ENCODE assay signal across 8 cellular contexts in the genomic region with DNA sequence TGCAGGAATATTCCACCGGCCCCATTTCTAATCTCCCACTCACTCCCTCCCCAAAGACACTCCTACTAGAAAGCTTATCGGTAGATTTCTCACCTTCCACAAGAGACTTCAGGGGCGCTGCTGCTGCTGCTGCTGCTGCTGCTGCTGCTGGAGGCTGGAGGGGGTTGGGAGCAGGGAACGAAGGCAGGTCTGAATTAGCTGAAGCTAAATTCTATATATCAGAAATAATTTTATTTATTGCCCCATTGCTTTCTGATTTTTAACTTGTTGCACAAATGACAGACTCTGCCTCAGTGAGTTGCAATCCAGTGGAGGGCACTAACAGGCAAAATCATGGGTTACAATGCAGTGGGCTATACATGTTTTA. TPM values are rescaled to one million over a fixed set of nuclear protein-coding genes. Genes with fewer than 3 reads are reported as not detected.
A peak's percentile ranks its signal among the peaks of the same experiment; 100 is the strongest.
DNase-seq lines count a peak whose midpoint lies in the region; ATAC-seq and TF ChIP-seq lines count a peak whose summit lies in the region.

No MANE protein-coding gene starts in this region.

- no peak overlapping the region for H3K27ac Mint-ChIP-seq in stimulated activated effector memory CD8-positive, alpha-beta T cell treated with anti-CD3 and anti-CD28 coated beads, Interleukin-12 subunit alpha, Interleukin-12 subunit beta, amount 100 ng/mL, for 72 hours

- H3K9me3 Mint-ChIP-seq in stimulated activated effector memory CD8-positive, alpha-beta T cell treated with anti-CD3 and anti-CD28 coated beads, Interleukin-12 subunit alpha, Interleukin-12 subunit beta, amount 100 ng/mL, for 72 hours: no peaks in the 10 kb centered on the region

- DNase-seq in GM12864 (ENCODE audit: low read depth): no peak
- DNase-seq in NCI-H2171 (lab: John Stamatoyannopoulos, UW): peak; percentile 60
- no peak for DNase-seq in astrocyte of the cerebellum (ENCODE audit: low read depth)
- DNase-seq in iPS-NIHi7 (ENCODE audit: extremely low spot score): peak; percentile 37
- peak in 1 of 2 donors; percentile 49 for DNase-seq in stimulated activated effector memory CD8-positive, alpha-beta T cell treated with anti-CD3 and anti-CD28 coated beads, Interleukin-12 subunit alpha, Interleukin-12 subunit beta, amount 100 ng/mL, for 72 hours (ENCODE audit: low spot score in 2 of 2)
- no peak for DNase-seq in ureter (ENCODE audit: low spot score)

- no peaks in the 10 kb centered on the region for H3K4me1 Mint-ChIP-seq in stimulated activated effector memory CD8-positive, alpha-beta T cell treated with anti-CD3 and anti-CD28 coated beads, Interleukin-12 subunit alpha, Interleukin-12 subunit beta, amount 100 ng/mL, for 72 hours

- ATAC-seq in HG02588 (IDR thresholded peaks at IDR 0.05; ENCODE audit: unreplicated experiment) (peak; percentile 7), HG03097 (IDR thresholded peaks at IDR 0.05; ENCODE audit: low FRiP score, unreplicated experiment) (no peak)
- no peak for ATAC-seq in stimulated activated effector memory CD8-positive, alpha-beta T cell treated with anti-CD3 and anti-CD28 coated beads, Interleukin-12 subunit alpha, Interleukin-12 subunit beta, amount 100 ng/mL, for 72 hours

- peak overlapping the region; percentile 72 for H3K4me3 ChIP-seq in GM12864 (ENCODE audit: low read depth, low read length)
- peak overlapping the region; percentile 54 for H3K4me3 ChIP-seq in astrocyte of the cerebellum (ENCODE audit: low read depth, low read length)

- H3K4me3 Mint-ChIP-seq in stimulated activated effector memory CD8-positive, alpha-beta T cell treated with anti-CD3 and anti-CD28 coated beads, Interleukin-12 subunit alpha, Interleukin-12 subunit beta, amount 100 ng/mL, for 72 hours: peak overlapping the region; percentile 66

- H3K36me3 Mint-ChIP-seq in stimulated activated effector memory CD8-positive, alpha-beta T cell treated with anti-CD3 and anti-CD28 coated beads, Interleukin-12 subunit alpha, Interleukin-12 subunit beta, amount 100 ng/mL, for 72 hours: no peaks in the 10 kb centered on the region

- in situ Hi-C loops in astrocyte of the cerebellum (cut with HindIII; ENCODE audit: low sequenced_read_pairs): no loop called here

- TF ChIP-seq CTCF in GM12864 (IDR thresholded peaks at IDR 0.05; ENCODE audit: low read depth, low read length, missing control alignments): no peak
- TF ChIP-seq CTCF in astrocyte of the cerebellum (IDR thresholded peaks at IDR 0.05; ENCODE audit: low read depth, low read length, missing control alignments): peak; percentile 3

RNA-seq across cellular contexts. Expression of gene HLF, which starts 25.8 kb away (rescaled TPM):
- 23.8 TPM for total RNA-seq in ureter

Comparison
In these comparisons a context has a peak if more than half of its experiments do, and no peak if none do; other contexts are left out.
1. DNase-seq: peak in NCI-H2171 (single experiment) and iPS-NIHi7 (single experiment); none in GM12864 (single experiment), astrocyte of the cerebellum (single experiment) and ureter (single experiment).